10 cellular contexts compared by ENCODE assay signal in genomic region chr15:60840703-60841411, GRCh38.
DNase-seq lines count a peak whose midpoint lies in the region; ATAC-seq and TF ChIP-seq lines count a peak whose summit lies in the region.
"Had no signal": no experiment of that assay in that cellular context is flagged by ENCODE, and none has a peak within 500 bp of the region (broad histone marks: within the 10 kb centered on the region; RNA-seq: fewer than 3 reads in every experiment).

No MANE protein-coding gene starts in this region.

- no peak overlapping the region for H3K9ac ChIP-seq in skeletal muscle satellite cell (ENCODE audit: low read depth, low read length)

- peaks cover 67 to 98% (median 85%) of the 10 kb centered on the region in 4 donors for H3K4me1 Mint-ChIP-seq in CD4-positive, alpha-beta memory T cell

- peak overlapping the region; percentile 86 to 93 (median 91) for H3K4me3 Mint-ChIP-seq in CD4-positive, alpha-beta memory T cell

- H3K4me3 ChIP-seq in CD4-positive, alpha-beta memory T cell (ENCODE audit: low read length in 2 of 2), result peak overlapping the region; percentile 48 to 60
- H3K4me3 ChIP-seq in skeletal muscle satellite cell (ENCODE audit: low read length) (no peak overlapping the region), tibial nerve (no peak overlapping the region)
- H3K4me3 ChIP-seq: left ventricle myocardium inferior had no signal

- no peak for ATAC-seq in GM18861 (IDR thresholded peaks at IDR 0.05; ENCODE audit: unreplicated experiment)

- no peak for TF ChIP-seq POLR2A in tibial nerve (IDR thresholded peaks at IDR 0.05)

- DNase-seq in CD4-positive, alpha-beta memory T cell, result peak; percentile 74 to 82 (median 81)
- peak; percentile 34 for DNase-seq in T-helper 9 cell
- DNase-seq in activated gamma-delta T cell treated with anti-CD3 and anti-CD28 coated beads, Interleukin-2, amount 50 U/mL, for 16 hours (ENCODE audit: low read depth), result peak; percentile 27
- no peak for DNase-seq in NCI-H82 treated with DMSO at 0.1 percent for 48 hours (lab: John Stamatoyannopoulos, UW; ENCODE audit: unreplicated experiment)
- no peak for DNase-seq in tibial nerve (ENCODE audit: low spot score in 2 of 2)
- DNase-seq in OCI-M2 (lab: John Stamatoyannopoulos, UW; ENCODE audit: unreplicated experiment), result no peak
- DNase-seq: amygdala, left ventricle myocardium inferior had no signal

- H3K9me3 Mint-ChIP-seq in CD4-positive, alpha-beta memory T cell, result no peaks in the 10 kb centered on the region

- intact Hi-C loops in CD4-positive, alpha-beta memory T cell (cut with micrococcal nuclease), result loop anchor here (2.0 to 5.0 kb wide), 2 partner anchors 66 to 76 kb away; no protein-coding TSS in a partner anchor

- 83 to 88% methylated on average over 18 of the region's 18 CpGs for WGBS in tibial nerve, 2 donors

- no peak for TF ChIP-seq CTCF in tibial nerve (IDR thresholded peaks at IDR 0.05)

- H3K36me3 Mint-ChIP-seq in CD4-positive, alpha-beta memory T cell, result no peaks in the 10 kb centered on the region

- peak overlapping the region; percentile 44 for H3K4me2 ChIP-seq in skeletal muscle satellite cell (ENCODE audit: low read length)

- H3K27me3 Mint-ChIP-seq in CD4-positive, alpha-beta memory T cell, result no peaks in the 10 kb centered on the region

- POLR2A ChIA-PET in CD4-positive, alpha-beta memory T cell (lab: Charles Lee; ENCODE audit: partially characterized antibody), result interaction anchor here (0.7 to 9.8 kb wide), 49 partner anchors 8 to 443 kb away, joined by 3 to 280 read pairs (median 5); partner anchors contain the start of genes ANXA2 and ICE2

- H3K9me3 ChIP-seq in CD4-positive, alpha-beta memory T cell (ENCODE audit: control insufficient read depth in 1 of 2, low read length in 2 of 2), result no peaks in the 10 kb centered on the region
- H3K9me3 ChIP-seq in skeletal muscle satellite cell (replicated peaks; ENCODE audit: low read length), result no peaks in the 10 kb centered on the region
- H3K9me3 ChIP-seq in tibial nerve, result no peaks in the 10 kb centered on the region
- H3K9me3 ChIP-seq: left ventricle myocardium inferior had no signal

- peak overlapping the region; percentile 66 for H3K27ac ChIP-seq in CD4-positive, alpha-beta memory T cell (ENCODE audit: low read depth, low read length)
- H3K27ac ChIP-seq in tibial nerve, result no peak overlapping the region
- H3K27ac ChIP-seq: left ventricle myocardium inferior had no signal

- peaks cover 93% of the 10 kb centered on the region for H3K4me1 ChIP-seq in CD4-positive, alpha-beta memory T cell (ENCODE audit: insufficient read depth, low read length)
- H3K4me1 ChIP-seq in skeletal muscle satellite cell (ENCODE audit: control insufficient read depth, insufficient read depth, low read length) (peaks cover 17% of the 10 kb centered on the region), tibial nerve (no peaks in the 10 kb centered on the region)
- H3K4me1 ChIP-seq: left ventricle myocardium inferior had no signal

- no peaks in the 10 kb centered on the region for H3K27me3 ChIP-seq in CD4-positive, alpha-beta memory T cell (ENCODE audit: insufficient read depth, low read length)
- no peaks in the 10 kb centered on the region for H3K27me3 ChIP-seq in skeletal muscle satellite cell (ENCODE audit: control insufficient read depth, insufficient read depth, low read length)
- no peaks in the 10 kb centered on the region for H3K27me3 ChIP-seq in tibial nerve

- no peaks in the 10 kb centered on the region for H3K36me3 ChIP-seq in CD4-positive, alpha-beta memory T cell (ENCODE audit: insufficient read depth, low read length)
- H3K36me3 ChIP-seq in skeletal muscle satellite cell (ENCODE audit: insufficient read depth, low read length) (no peaks in the 10 kb centered on the region), tibial nerve (no peaks in the 10 kb centered on the region)
- H3K36me3 ChIP-seq: left ventricle myocardium inferior had no signal

- CTCF ChIA-PET in CD4-positive, alpha-beta memory T cell (lab: Charles Lee; ENCODE audit: partially characterized antibody), result interaction anchor here (0.7 to 7.3 kb wide), 21 partner anchors 9 to 263 kb away, joined by 3 to 65 read pairs (median 3); no protein-coding TSS in a partner anchor

- no peak for TF ChIP-seq EP300 in tibial nerve (IDR thresholded peaks at IDR 0.05)

- H3K27ac Mint-ChIP-seq in CD4-positive, alpha-beta memory T cell, result peak overlapping the region; percentile 90 to 99 (median 96)

Comparison
In these comparisons a context has a peak if more than half of its experiments do, and no peak if none do; other contexts are left out.
1. DNase-seq: peak in CD4-positive, alpha-beta memory T cell (5 of 5), T-helper 9 cell (single experiment) and activated gamma-delta T cell treated with anti-CD3 and anti-CD28 coated beads, Interleukin-2, amount 50 U/mL, for 16 hours (single experiment); none in NCI-H82 treated with DMSO at 0.1 percent for 48 hours (single experiment), tibial nerve (0 of 2) and OCI-M2 (single experiment).
2. H3K4me3 ChIP-seq: peak in CD4-positive, alpha-beta memory T cell (2 of 2); none in skeletal muscle satellite cell (single experiment) and tibial nerve (0 of 4).